In genomic region chr14:26199096-26199495, GRCh38 we compare ENCODE assay signal across 13 cellular contexts.
DNase-seq lines count a peak whose midpoint lies in the region; ATAC-seq and TF ChIP-seq lines count a peak whose summit lies in the region.
"Had no signal": no experiment of that assay in that cellular context is flagged by ENCODE, and none has a peak within 500 bp of the region (broad histone marks: within the 10 kb centered on the region; RNA-seq: fewer than 3 reads in every experiment).

No MANE protein-coding gene starts in this region.

- H3K9me3 ChIP-seq in IMR-90 (ENCODE audit: control insufficient read depth, insufficient read depth, low read length) (no peaks in the 10 kb centered on the region), OCI-LY3 (ENCODE audit: insufficient read depth, low read length) (no peaks in the 10 kb centered on the region)
- H3K9me3 ChIP-seq: Caco-2 had no signal

- H3K9me3 Mint-ChIP-seq in activated CD8-positive, alpha-beta memory T cell treated with anti-CD3 and anti-CD28 coated beads, Interleukin-2, amount 10 ng/mL, durations not matched to agents 7 days and 5 days (ENCODE audit: low read depth), result peaks cover 5% of the 10 kb centered on the region

- H2BK15ac ChIP-seq in IMR-90 (ENCODE audit: low read depth, low read length), result no peak overlapping the region
- peak overlapping the region; percentile 36 for H2BK15ac ChIP-seq in mesendoderm (replicated peaks; ENCODE audit: low read depth)

- H3K79me2 ChIP-seq in OCI-LY3 (ENCODE audit: low read length), result no peaks in the 10 kb centered on the region
- H3K79me2 ChIP-seq in mesendoderm (ENCODE audit: control insufficient read depth, insufficient read depth, low read length), result no peaks in the 10 kb centered on the region

- no peak overlapping the region for H2BK20ac ChIP-seq in IMR-90 (ENCODE audit: low read depth, low read length)

- ATAC-seq in IMR-90 (ENCODE audit: low read depth) (no peak), HG03520 (IDR thresholded peaks at IDR 0.05; ENCODE audit: unreplicated experiment) (no peak), HG02884 (IDR thresholded peaks at IDR 0.05; ENCODE audit: unreplicated experiment) (no peak)
- ATAC-seq in activated CD8-positive, alpha-beta memory T cell treated with anti-CD3 and anti-CD28 coated beads, Interleukin-2, amount 10 ng/mL, durations not matched to agents 7 days and 5 days, result no peak
- ATAC-seq: HCT116 had no signal

- no peak overlapping the region for H3K4me3 Mint-ChIP-seq in activated CD8-positive, alpha-beta memory T cell treated with anti-CD3 and anti-CD28 coated beads, Interleukin-2, amount 10 ng/mL, durations not matched to agents 7 days and 5 days
- H3K4me3 Mint-ChIP-seq: CD4-positive, alpha-beta T cell; HFFc6 had no signal

- intact Hi-C loops in IMR-90 (cut with micrococcal nuclease), result no loop called here

- H4K91ac ChIP-seq in IMR-90 (ENCODE audit: insufficient read depth, low read depth, low read length), result no peak overlapping the region

- no peaks in the 10 kb centered on the region for H3K79me1 ChIP-seq in IMR-90 (ENCODE audit: low read depth in 1 of 2, low read length in 2 of 2)
- no peaks in the 10 kb centered on the region for H3K79me1 ChIP-seq in mesendoderm (ENCODE audit: low read length)

- H3K4me1 ChIP-seq in IMR-90 (ENCODE audit: control insufficient read depth, insufficient read depth, low read length), result no peaks in the 10 kb centered on the region
- peaks cover 26% of the 10 kb centered on the region for H3K4me1 ChIP-seq in OCI-LY3 (ENCODE audit: low read length)
- H3K4me1 ChIP-seq in mesendoderm (ENCODE audit: control insufficient read depth, low read depth, low read length), result no peaks in the 10 kb centered on the region
- H3K4me1 ChIP-seq: Caco-2 had no signal

- WGBS in IMR-90 (ENCODE audit: extremely low coverage in 2 of 2, insufficient read length in 1 of 2), 2 experiments, result no CpG with 5 or more reads among the region's 2 CpGs
- WGBS in mesendoderm (ENCODE audit: extremely low coverage, insufficient coverage, low lambda C conversion rate), result no CpG with 5 or more reads among the region's 2 CpGs

- no peaks in the 10 kb centered on the region for H3K27me3 ChIP-seq in IMR-90 (ENCODE audit: control insufficient read depth, insufficient read depth, low read length)
- H3K27me3 ChIP-seq in OCI-LY3 (ENCODE audit: low read depth, low read length), result peaks cover 78% of the 10 kb centered on the region
- H3K27me3 ChIP-seq in mesendoderm (ENCODE audit: insufficient read depth, low read length, poor library complexity), result no peaks in the 10 kb centered on the region

- no peak overlapping the region for H3K27ac ChIP-seq in IMR-90 (ENCODE audit: insufficient read depth, low read length)
- H3K27ac ChIP-seq in OCI-LY3 (ENCODE audit: low read length), result no peak overlapping the region
- H3K27ac ChIP-seq in mesendoderm (ENCODE audit: low read depth, low read length), result no peak overlapping the region
- H3K27ac ChIP-seq: C4-2B, GM23248 had no signal

- no peak overlapping the region for H3K14ac ChIP-seq in IMR-90 (replicated peaks; ENCODE audit: low read depth, low read length)

- H4K5ac ChIP-seq in IMR-90 (ENCODE audit: low read depth, low read length), result no peak overlapping the region
- H4K5ac ChIP-seq in mesendoderm (ENCODE audit: low read length), result no peak overlapping the region

- no peak for DNase-seq in IMR-90
- peak; percentile 20 for DNase-seq in mesendoderm
- DNase-seq in activated CD8-positive, alpha-beta memory T cell treated with anti-CD3 and anti-CD28 coated beads, Interleukin-2, amount 10 ng/mL, durations not matched to agents 7 days and 5 days, result no peak
- DNase-seq: Caco-2; CD4-positive, alpha-beta T cell; DMS153; HFFc6 had no signal

- no peaks in the 10 kb centered on the region for H3K27me3 Mint-ChIP-seq in activated CD8-positive, alpha-beta memory T cell treated with anti-CD3 and anti-CD28 coated beads, Interleukin-2, amount 10 ng/mL, durations not matched to agents 7 days and 5 days

- POLR2A ChIA-PET in IMR-90 (lab: Charles Lee; ENCODE audit: unreplicated experiment), result no interaction called here

- no peaks in the 10 kb centered on the region for H3K4me1 Mint-ChIP-seq in activated CD8-positive, alpha-beta memory T cell treated with anti-CD3 and anti-CD28 coated beads, Interleukin-2, amount 10 ng/mL, durations not matched to agents 7 days and 5 days

- H3K36me3 Mint-ChIP-seq in activated CD8-positive, alpha-beta memory T cell treated with anti-CD3 and anti-CD28 coated beads, Interleukin-2, amount 10 ng/mL, durations not matched to agents 7 days and 5 days, result no peaks in the 10 kb centered on the region

- no peak overlapping the region for H3K27ac Mint-ChIP-seq in activated CD8-positive, alpha-beta memory T cell treated with anti-CD3 and anti-CD28 coated beads, Interleukin-2, amount 10 ng/mL, durations not matched to agents 7 days and 5 days
- H3K27ac Mint-ChIP-seq: CD4-positive, alpha-beta T cell; HFFc6 had no signal

- no peak overlapping the region for H3K23ac ChIP-seq in IMR-90 (ENCODE audit: low read depth, low read length)
- H3K23ac ChIP-seq in mesendoderm (ENCODE audit: low read length), result no peak overlapping the region

- in situ Hi-C loops in IMR-90 (cut with MboI; ENCODE audit: low sequenced_read_pairs), result no loop called here

- H2AK5ac ChIP-seq in IMR-90 (ENCODE audit: low read depth, low read length) (no peak overlapping the region), mesendoderm (ENCODE audit: low read length) (no peak overlapping the region)

- H2AFZ ChIP-seq in IMR-90 (replicated peaks; ENCODE audit: low read length, poor library complexity), result no peak overlapping the region
- H2AFZ ChIP-seq in OCI-LY3 (ENCODE audit: low read depth, low read length), result no peak overlapping the region
- H2AFZ ChIP-seq: GM23248 had no signal

- no peak overlapping the region for H4K8ac ChIP-seq in IMR-90 (ENCODE audit: low read depth in 2 of 2, low read length in 2 of 2)
- no peak overlapping the region for H4K8ac ChIP-seq in mesendoderm (ENCODE audit: low read depth, low read length)

- H3K4me3 ChIP-seq in IMR-90 (ENCODE audit: insufficient read depth, low read depth, low read length) (no peak overlapping the region), OCI-LY3 (ENCODE audit: low read length) (no peak overlapping the region), mesendoderm (ENCODE audit: low read length) (no peak overlapping the region)
- H3K4me3 ChIP-seq: GM23248 had no signal

- TF ChIP-seq RAD21 in IMR-90 (IDR thresholded peaks at IDR 0.05; ENCODE audit: low read length), result no peak

- H3K4me2 ChIP-seq in IMR-90 (ENCODE audit: low read depth, low read length), result no peak overlapping the region
- peak overlapping the region; percentile 55 for H3K4me2 ChIP-seq in OCI-LY3 (ENCODE audit: low read length)
- H3K4me2 ChIP-seq in mesendoderm (ENCODE audit: low read length), result no peak overlapping the region

- no peaks in the 10 kb centered on the region for H4K20me1 ChIP-seq in IMR-90 (ENCODE audit: insufficient read depth, low read length)
- H4K20me1 ChIP-seq in OCI-LY3 (ENCODE audit: insufficient read depth, low read length), result peaks cover 27% of the 10 kb centered on the region; the same call in 1 of the 2 replicates

- H2AK9ac ChIP-seq in IMR-90 (replicated peaks; ENCODE audit: low read depth, low read length, poor library complexity), result no peak overlapping the region

- H3K36me3 ChIP-seq in IMR-90 (ENCODE audit: control insufficient read depth, insufficient read depth, low read length) (no peaks in the 10 kb centered on the region), OCI-LY3 (replicated peaks; ENCODE audit: low read depth, low read length) (no peaks in the 10 kb centered on the region), mesendoderm (ENCODE audit: control insufficient read depth, insufficient read depth, low read length) (no peaks in the 10 kb centered on the region)

- TF ChIP-seq CTCF in IMR-90 (conservative IDR thresholded peaks at IDR 0.05; ENCODE audit: low read depth, low read length) (no peak), OCI-LY3 (IDR thresholded peaks at IDR 0.05; ENCODE audit: low read depth, low read length) (no peak)

- H2BK120ac ChIP-seq in IMR-90 (ENCODE audit: low read depth, low read length) (no peak overlapping the region), mesendoderm (ENCODE audit: low read depth, low read length) (no peak overlapping the region)

- no peak for TF ChIP-seq POLR2A in IMR-90 (IDR thresholded peaks at IDR 0.05; ENCODE audit: low read depth, low read length)

- dilution Hi-C loops in IMR-90 (cut with HindIII; ENCODE audit: low sequenced_read_pairs, unreplicated experiment), result no loop called here

- CTCF ChIA-PET in IMR-90 (lab: Yijun Ruan, JAX), result no interaction called here
- CTCF ChIA-PET in activated CD8-positive, alpha-beta memory T cell treated with anti-CD3 and anti-CD28 coated beads, Interleukin-2, amount 10 ng/mL, durations not matched to agents 7 days and 5 days (lab: Charles Lee), result no interaction called here

- BruUV-seq in IMR-90 (replicated peaks; lab: Mats Ljungman, UMichigan), result no TSS peak

- H3K4ac ChIP-seq in IMR-90 (ENCODE audit: low read depth, low read length) (no peak overlapping the region), mesendoderm (ENCODE audit: low read depth, low read length) (no peak overlapping the region)

- H2BK5ac ChIP-seq in IMR-90 (ENCODE audit: low read depth, low read length, poor library complexity, severe bottlenecking), result no peak overlapping the region
- no peak overlapping the region for H2BK5ac ChIP-seq in mesendoderm (ENCODE audit: low read length)

- H3K18ac ChIP-seq in IMR-90 (ENCODE audit: low read depth, low read length) (no peak overlapping the region), mesendoderm (ENCODE audit: low read length) (no peak overlapping the region)

- H3K9ac ChIP-seq in IMR-90 (ENCODE audit: low read depth, low read length) (no peak overlapping the region), OCI-LY3 (ENCODE audit: low read length) (no peak overlapping the region), mesendoderm (ENCODE audit: low read length) (no peak overlapping the region)
- H3K9ac ChIP-seq: GM23248 had no signal

- H3K9me1 ChIP-seq in IMR-90 (ENCODE audit: insufficient read depth, low read length), result no peaks in the 10 kb centered on the region

- H3K56ac ChIP-seq in IMR-90 (ENCODE audit: extremely low read depth, insufficient read depth, low read length) (no peak overlapping the region), mesendoderm (ENCODE audit: low read length) (no peak overlapping the region)

TF ChIP-seq in IMR-90, 13 proteins besides CTCF, POLR2A, EP300 and RAD21:
- TF ChIP-seq MAFK (IDR thresholded peaks at IDR 0.05; ENCODE audit: low read depth, low read length) (peak; percentile 87), MXI1 (IDR thresholded peaks at IDR 0.05; ENCODE audit: borderline replicate concordance, low read depth, low read length) (no peak), MAZ (IDR thresholded peaks at IDR 0.05; ENCODE audit: borderline replicate concordance, low read depth, low read length) (no peak), RFX5 (IDR thresholded peaks at IDR 0.05; ENCODE audit: low read depth, low read length) (no peak), BHLHE40 (IDR thresholded peaks at IDR 0.05; ENCODE audit: low read depth, low read length) (no peak), CEBPB (IDR thresholded peaks at IDR 0.05; ENCODE audit: low read depth, low read length) (no peak), FOS (IDR thresholded peaks at IDR 0.05; ENCODE audit: low read depth, low read length) (no peak)
TF ChIP-seq in IMR-90: peak in this region for 1.
